8 cellular contexts compared by ENCODE assay signal in genomic region chr6:10719386-10720228, GRCh38. TPM values are rescaled to one million over a fixed set of nuclear protein-coding genes. Genes with fewer than 3 reads are reported as not detected.
DNase-seq lines count a peak whose midpoint lies in the region; ATAC-seq, FAIRE-seq and TF ChIP-seq lines count a peak whose summit lies in the region.

No MANE protein-coding gene starts in this region.

- ATAC-seq in naive B cell (ENCODE audit: low read depth in 2 of 2) (peak; percentile 24 to 37), GM21515 (IDR thresholded peaks at IDR 0.05; ENCODE audit: unreplicated experiment) (no peak), GM19328 (IDR thresholded peaks at IDR 0.05; ENCODE audit: unreplicated experiment) (no peak)

- H3K27ac ChIP-seq in RWPE1 (peak overlapping the region; percentile 93), caudate nucleus (ENCODE audit: low read depth, low read length) (peak overlapping the region; percentile 44)

- H3K27ac Mint-ChIP-seq in naive B cell = peak overlapping the region in 3 of 6 donors; percentile 35 to 57 (median 54)

- CTCF ChIA-PET in RWPE1 (lab: Yijun Ruan, JAX) = no interaction called here

- peaks cover 0 to 7% (median 4%) of the 10 kb centered on the region in 7 donors for H3K9me3 Mint-ChIP-seq in naive B cell

- H3K4me1 Mint-ChIP-seq in naive B cell = peaks cover 11 to 45% (median 36%) of the 10 kb centered on the region in 3 donors

- POLR2A ChIA-PET in RWPE1 (lab: Yijun Ruan, JAX; ENCODE audit: low non-redundant PET) = interaction anchor here (0.7 kb wide), 1 partner anchor 335 kb away, joined by 6 read pairs; no protein-coding TSS in a partner anchor

- peak; percentile 45 for DNase-seq in EL
- no peak for DNase-seq in RWPE1 (ENCODE audit: low spot score)
- DNase-seq in caudate nucleus (lab: John Stamatoyannopoulos, UW) = no peak
- no peak for DNase-seq in naive B cell
- DNase-seq in frontal cortex (ENCODE audit: low spot score in 2 of 2) = no peak
- DNase-seq in T-helper 9 cell = no peak

- TF ChIP-seq CTCF in RWPE1 (conservative IDR thresholded peaks at IDR 0.05; ENCODE audit: low read depth) = no peak

- no peak for FAIRE-seq in frontal cortex (lab: Jason Lieb, UNC)

- H3K4me3 Mint-ChIP-seq in naive B cell = peak overlapping the region; percentile 73 to 98 (median 94)

- no peaks in the 10 kb centered on the region for H3K27me3 Mint-ChIP-seq in naive B cell

- no peaks in the 10 kb centered on the region for H3K36me3 Mint-ChIP-seq in naive B cell

RNA-seq across cellular contexts. Expression of gene TMEM14C, which starts 3.3 kb away (rescaled TPM):
- polyA plus RNA-seq in naive B cell (ENCODE audit: low read depth in 6 of 6) = 100 to 1,000 TPM in 3 of 6 donors, 10 to 100 TPM in 3; 75.6 to 149 (median 94.7) TPM
- 46.5 TPM for total RNA-seq in frontal cortex

RNA-seq across cellular contexts. Expression of gene PAK1IP1, which starts 24.8 kb away (rescaled TPM):
- polyA plus RNA-seq in naive B cell (ENCODE audit: low read depth in 6 of 6) = 10 to 100 TPM; 10.5 to 16.2 (median 12.7) TPM
- total RNA-seq in frontal cortex = 32.2 TPM

RNA-seq across cellular contexts. Expression of gene C6orf52, which starts 25.2 kb away (rescaled TPM):
- 1 to 10 TPM in 2 of 6 donors, under 1 TPM in 1, not detected in 3; 0.96 to 1.6 (median 1.1) TPM for polyA plus RNA-seq in naive B cell (ENCODE audit: low read depth in 6 of 6)
- 0.82 TPM for total RNA-seq in frontal cortex

RNA-seq across cellular contexts. Expression of gene TMEM14B, which starts 28.0 kb away (rescaled TPM):
- polyA plus RNA-seq in naive B cell (ENCODE audit: low read depth in 6 of 6) = 100 to 1,000 TPM; 165 to 210 (median 186) TPM
- total RNA-seq in frontal cortex = 58.3 TPM

Comparison
In these comparisons a context has a peak if more than half of its experiments do, and no peak if none do; other contexts are left out.
1. ATAC-seq: peak in naive B cell (2 of 2); none in GM21515 (single experiment) and GM19328 (single experiment).